Comparison of ENCODE assay signal across 1 cellular context in the genomic region with DNA sequence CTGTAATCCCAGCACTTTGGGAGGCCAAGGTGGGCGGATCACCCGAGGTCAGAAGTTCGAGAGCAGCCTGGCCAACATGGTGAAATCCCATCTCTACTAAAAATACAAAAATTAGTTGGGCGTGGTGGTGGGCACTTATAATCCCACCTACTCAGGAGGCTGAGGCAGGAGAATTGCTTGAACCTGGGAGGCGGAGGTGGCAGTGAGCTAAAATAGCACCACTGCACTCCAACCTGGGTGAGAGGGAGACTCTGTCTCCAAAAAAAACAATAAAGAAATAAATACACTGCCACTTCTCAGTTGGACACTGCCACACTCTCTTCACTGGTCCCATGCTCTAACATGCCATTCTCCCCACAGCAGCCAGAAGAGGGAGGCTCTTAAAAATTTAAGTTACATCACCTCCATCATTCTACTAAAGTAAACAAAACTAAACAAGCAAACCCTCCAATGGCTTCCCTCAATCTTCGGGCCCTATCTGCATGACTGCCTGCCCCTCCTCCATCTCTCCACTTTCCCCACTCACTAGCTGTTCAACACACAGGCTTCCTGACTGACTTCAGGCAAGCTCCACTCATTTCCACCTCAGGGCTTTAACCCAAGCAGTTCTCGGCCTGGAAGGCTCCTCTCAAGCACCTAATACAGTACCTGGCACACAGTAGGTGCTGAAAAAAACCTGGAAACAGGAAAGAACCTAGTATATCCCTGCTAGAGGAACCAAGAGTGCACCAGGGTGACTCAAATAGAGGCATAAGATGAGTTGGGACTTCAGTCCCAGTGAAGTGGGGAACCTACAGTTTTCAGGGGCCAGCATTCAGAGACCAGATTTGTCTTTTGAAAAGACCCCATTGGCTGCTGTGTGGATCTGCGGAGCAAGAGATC.
TF ChIP-seq lines count a peak whose summit lies in the region.

No MANE protein-coding gene starts in this region.

TF ChIP-seq in HepG2, 621 proteins besides CTCF, POLR2A, EP300 and RAD21 (continued from another document):
- TF ChIP-seq ZNF770 (CRISPR knock-in tag; IDR thresholded peaks at IDR 0.05) (no peak), KMT2A (CRISPR knock-in tag; IDR thresholded peaks at IDR 0.05) (no peak), CBX1 (IDR thresholded peaks at IDR 0.05; ENCODE audit: low read depth) (no peak), ATF3 (CRISPR knock-in tag; IDR thresholded peaks at IDR 0.05) (0 out of 2 replicates have a peak, but pooled peaks have one; percentile 43), TCF12 (IDR thresholded peaks at IDR 0.05) (no peak), TCF12 (CRISPR knock-in tag; IDR thresholded peaks at IDR 0.05) (no peak), ZNF335 (CRISPR knock-in tag; IDR thresholded peaks at IDR 0.05) (no peak), THYN1 (CRISPR knock-in tag; IDR thresholded peaks at IDR 0.05; ENCODE audit: borderline replicate concordance, low read depth) (no peak), ZNF33A (CRISPR knock-in tag; IDR thresholded peaks at IDR 0.05; ENCODE audit: borderline replicate concordance) (no peak), SIX4 (CRISPR knock-in tag; IDR thresholded peaks at IDR 0.05) (no peak)
- TF ChIP-seq, protein P1, sequence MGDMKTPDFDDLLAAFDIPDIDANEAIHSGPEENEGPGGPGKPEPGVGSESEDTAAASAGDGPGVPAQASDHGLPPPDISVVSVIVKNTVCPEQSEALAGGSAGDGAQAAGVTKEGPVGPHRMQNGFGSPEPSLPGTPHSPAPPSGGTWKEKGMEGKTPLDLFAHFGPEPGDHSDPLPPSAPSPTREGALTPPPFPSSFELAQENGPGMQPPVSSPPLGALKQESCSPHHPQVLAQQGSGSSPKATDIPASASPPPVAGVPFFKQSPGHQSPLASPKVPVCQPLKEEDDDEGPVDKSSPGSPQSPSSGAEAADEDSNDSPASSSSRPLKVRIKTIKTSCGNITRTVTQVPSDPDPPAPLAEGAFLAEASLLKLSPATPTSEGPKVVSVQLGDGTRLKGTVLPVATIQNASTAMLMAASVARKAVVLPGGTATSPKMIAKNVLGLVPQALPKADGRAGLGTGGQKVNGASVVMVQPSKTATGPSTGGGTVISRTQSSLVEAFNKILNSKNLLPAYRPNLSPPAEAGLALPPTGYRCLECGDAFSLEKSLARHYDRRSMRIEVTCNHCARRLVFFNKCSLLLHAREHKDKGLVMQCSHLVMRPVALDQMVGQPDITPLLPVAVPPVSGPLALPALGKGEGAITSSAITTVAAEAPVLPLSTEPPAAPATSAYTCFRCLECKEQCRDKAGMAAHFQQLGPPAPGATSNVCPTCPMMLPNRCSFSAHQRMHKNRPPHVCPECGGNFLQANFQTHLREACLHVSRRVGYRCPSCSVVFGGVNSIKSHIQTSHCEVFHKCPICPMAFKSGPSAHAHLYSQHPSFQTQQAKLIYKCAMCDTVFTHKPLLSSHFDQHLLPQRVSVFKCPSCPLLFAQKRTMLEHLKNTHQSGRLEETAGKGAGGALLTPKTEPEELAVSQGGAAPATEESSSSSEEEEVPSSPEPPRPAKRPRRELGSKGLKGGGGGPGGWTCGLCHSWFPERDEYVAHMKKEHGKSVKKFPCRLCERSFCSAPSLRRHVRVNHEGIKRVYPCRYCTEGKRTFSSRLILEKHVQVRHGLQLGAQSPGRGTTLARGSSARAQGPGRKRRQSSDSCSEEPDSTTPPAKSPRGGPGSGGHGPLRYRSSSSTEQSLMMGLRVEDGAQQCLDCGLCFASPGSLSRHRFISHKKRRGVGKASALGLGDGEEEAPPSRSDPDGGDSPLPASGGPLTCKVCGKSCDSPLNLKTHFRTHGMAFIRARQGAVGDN (CRISPR knock-in tag; IDR thresholded peaks at IDR 0.05) = no peak
- TF ChIP-seq, protein P2, sequence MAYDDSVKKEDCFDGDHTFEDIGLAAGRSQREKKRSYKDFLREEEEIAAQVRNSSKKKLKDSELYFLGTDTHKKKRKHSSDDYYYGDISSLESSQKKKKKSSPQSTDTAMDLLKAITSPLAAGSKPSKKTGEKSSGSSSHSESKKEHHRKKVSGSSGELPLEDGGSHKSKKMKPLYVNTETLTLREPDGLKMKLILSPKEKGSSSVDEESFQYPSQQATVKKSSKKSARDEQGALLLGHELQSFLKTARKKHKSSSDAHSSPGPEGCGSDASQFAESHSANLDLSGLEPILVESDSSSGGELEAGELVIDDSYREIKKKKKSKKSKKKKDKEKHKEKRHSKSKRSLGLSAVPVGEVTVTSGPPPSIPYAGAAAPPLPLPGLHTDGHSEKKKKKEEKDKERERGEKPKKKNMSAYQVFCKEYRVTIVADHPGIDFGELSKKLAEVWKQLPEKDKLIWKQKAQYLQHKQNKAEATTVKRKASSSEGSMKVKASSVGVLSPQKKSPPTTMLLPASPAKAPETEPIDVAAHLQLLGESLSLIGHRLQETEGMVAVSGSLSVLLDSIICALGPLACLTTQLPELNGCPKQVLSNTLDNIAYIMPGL (CRISPR knock-in tag; IDR thresholded peaks at IDR 0.05; ENCODE audit: borderline replicate concordance in 1 of 2, low read depth in 1 of 2) = 0 out of 4 replicates have a peak, but pooled peaks of 1 of the 2 experiments have one; percentile 26
